Comparison of ENCODE assay signal across 9 cellular contexts in the genomic region with DNA sequence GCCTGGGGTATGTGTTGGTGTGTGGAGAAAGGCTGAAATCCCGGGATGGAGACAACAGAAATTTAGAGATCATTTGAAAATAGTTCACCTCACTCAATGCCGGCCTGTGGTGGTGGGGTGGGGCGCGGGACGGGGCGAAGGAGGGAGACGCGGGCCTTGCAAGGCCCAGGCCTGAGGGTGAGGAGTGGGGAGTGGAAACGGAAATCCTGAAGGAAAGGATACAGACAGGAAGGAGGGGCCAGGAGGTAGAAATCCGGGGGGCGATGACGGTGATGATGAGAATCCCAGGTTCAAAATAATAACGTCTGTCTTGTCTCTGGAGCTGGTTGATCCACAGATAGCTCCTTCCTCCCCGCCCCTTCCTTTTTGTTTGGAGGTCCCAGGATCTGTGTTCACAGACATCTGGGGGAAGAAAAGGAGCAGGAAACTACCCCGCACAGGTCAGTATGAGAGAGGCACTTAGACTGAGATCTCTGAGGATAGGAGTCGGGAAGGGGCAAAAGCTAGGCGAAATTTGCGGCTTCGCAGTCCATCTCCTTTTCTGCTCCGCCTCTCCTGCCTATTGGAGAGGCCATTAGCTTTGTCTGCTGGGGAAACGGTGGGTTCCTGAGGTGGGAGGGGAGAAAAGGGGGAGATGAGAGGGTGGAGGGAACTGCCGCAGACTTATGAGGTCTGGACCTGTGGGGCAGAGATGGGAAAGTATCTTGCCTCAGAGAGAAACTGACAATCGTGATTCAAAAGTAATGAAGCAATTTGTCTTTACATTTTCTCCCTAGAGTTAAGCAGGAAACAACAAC. TPM values are rescaled to one million over a fixed set of nuclear protein-coding genes. Genes with fewer than 3 reads are reported as not detected.
DNase-seq lines count a peak whose midpoint lies in the region; ATAC-seq, FAIRE-seq and TF ChIP-seq lines count a peak whose summit lies in the region.
"Had no signal": no experiment of that assay in that cellular context is flagged by ENCODE, and none has a peak within 500 bp of the region (broad histone marks: within the 10 kb centered on the region; RNA-seq: fewer than 3 reads in every experiment).

No MANE protein-coding gene starts in this region.

- no peaks in the 10 kb centered on the region for H3K36me3 Mint-ChIP-seq in mesothelial cell of epicardium
- H3K36me3 Mint-ChIP-seq: activated naive CD4-positive, alpha-beta T cell treated with anti-CD3 and anti-CD28 coated beads, Interleukin-2, amount 10 ng/mL, durations not matched to agents 7 days and 5 days had no signal

- peak overlapping the region; percentile 21 for H3K9ac ChIP-seq in endothelial cell of umbilical vein (replicated peaks; ENCODE audit: extremely low read depth, insufficient read depth, low read length)

- CTCF ChIA-PET in endothelial cell of umbilical vein (lab: Charles Lee), result interaction anchor here (0.9 to 1.0 kb wide), 2 partner anchors 9 to 11 kb away, joined by 3 to 4 read pairs; no protein-coding TSS in a partner anchor

- peak overlapping the region; percentile 70 for H3K27ac Mint-ChIP-seq in mesothelial cell of epicardium
- H3K27ac Mint-ChIP-seq: activated naive CD4-positive, alpha-beta T cell treated with anti-CD3 and anti-CD28 coated beads, Interleukin-2, amount 10 ng/mL, durations not matched to agents 7 days and 5 days had no signal

- H3K9me3 Mint-ChIP-seq in mesothelial cell of epicardium, result peaks cover 12% of the 10 kb centered on the region
- H3K9me3 Mint-ChIP-seq: activated naive CD4-positive, alpha-beta T cell treated with anti-CD3 and anti-CD28 coated beads, Interleukin-2, amount 10 ng/mL, durations not matched to agents 7 days and 5 days had no signal

- no peaks in the 10 kb centered on the region for H4K20me1 ChIP-seq in endothelial cell of umbilical vein (replicated peaks; ENCODE audit: control insufficient read depth, extremely low read depth, insufficient read depth, low read length)

- BruUV-seq in endothelial cell of umbilical vein (replicated peaks; lab: Mats Ljungman, UMichigan), result no TSS peak

- POLR2A ChIA-PET in endothelial cell of umbilical vein (lab: Charles Lee), result no interaction called here

- dilution Hi-C loops in endothelial cell of umbilical vein (cut with MboI; ENCODE audit: extremely low pct_ligation_motif_present, low sequenced_read_pairs), result no loop called here

- no peaks in the 10 kb centered on the region for H3K79me2 ChIP-seq in endothelial cell of umbilical vein (ENCODE audit: control insufficient read depth, insufficient read depth, low read length)

- H3K27me3 ChIP-seq in endothelial cell of umbilical vein (ENCODE audit: control insufficient read depth in 2 of 2, insufficient read depth in 2 of 2, low read length in 2 of 2) (no peaks in the 10 kb centered on the region), thoracic aorta (replicated peaks; ENCODE audit: insufficient read depth) (no peaks in the 10 kb centered on the region)

- no peaks in the 10 kb centered on the region for H3K9me1 ChIP-seq in endothelial cell of umbilical vein (replicated peaks; ENCODE audit: control insufficient read depth, extremely low read depth, insufficient read depth, low read length)

- H3K4me3 ChIP-seq in endothelial cell of umbilical vein (replicated peaks in 1 of 3; ENCODE audit: insufficient read depth in 1 of 3, low read depth in 1 of 3, low read length in 3 of 3) (peak overlapping the region in 2 of 3 experiments; percentile 18 to 46), thoracic aorta (peak overlapping the region; percentile 68)

- no peak overlapping the region for H3K27ac ChIP-seq in endothelial cell of umbilical vein (ENCODE audit: insufficient read depth, low read depth, low read length)
- H3K27ac ChIP-seq in thoracic aorta, result no peak overlapping the region

- H3K36me3 ChIP-seq in endothelial cell of umbilical vein (ENCODE audit: control insufficient read depth in 2 of 2, extremely low read depth in 1 of 2, insufficient read depth in 2 of 2, low read length in 2 of 2) (no peaks in the 10 kb centered on the region), thoracic aorta (no peaks in the 10 kb centered on the region)

- peak overlapping the region; percentile 95 for H2AFZ ChIP-seq in endothelial cell of umbilical vein (ENCODE audit: low read depth, low read length)

- no peak for ATAC-seq in thoracic aorta (ENCODE audit: insufficient number of reproducible peaks, low FRiP score, low read depth)
- ATAC-seq in HG02840 (IDR thresholded peaks at IDR 0.05; ENCODE audit: low FRiP score, unreplicated experiment), result no peak
- no peak for ATAC-seq in HG03442 (IDR thresholded peaks at IDR 0.05; ENCODE audit: unreplicated experiment)

- no peak for TF ChIP-seq CTCF in endothelial cell of umbilical vein (IDR thresholded peaks at IDR 0.05; ENCODE audit: extremely low read depth in 1 of 2, insufficient read depth in 1 of 2, low read depth in 1 of 2, low read length in 2 of 2)
- TF ChIP-seq CTCF in mesothelial cell of epicardium (IDR thresholded peaks at IDR 0.05; ENCODE audit: unreplicated experiment), result no peak
- TF ChIP-seq CTCF in thoracic aorta (IDR thresholded peaks at IDR 0.05), result no peak

- FAIRE-seq in endothelial cell of umbilical vein (lab: Jason Lieb, UNC), result peak; percentile 62

- H3K4me3 Mint-ChIP-seq in mesothelial cell of epicardium, result peak overlapping the region; percentile 66
- H3K4me3 Mint-ChIP-seq: activated naive CD4-positive, alpha-beta T cell treated with anti-CD3 and anti-CD28 coated beads, Interleukin-2, amount 10 ng/mL, durations not matched to agents 7 days and 5 days had no signal

- H3K9me3 ChIP-seq in endothelial cell of umbilical vein (replicated peaks; ENCODE audit: control insufficient read depth, insufficient read depth, low read length) (no peaks in the 10 kb centered on the region), thoracic aorta (no peaks in the 10 kb centered on the region)

- TF ChIP-seq POLR2A in endothelial cell of umbilical vein (IDR thresholded peaks at IDR 0.05; ENCODE audit: low read depth, low read length), result no peak

- H3K27me3 Mint-ChIP-seq in mesothelial cell of epicardium (ENCODE audit: low read depth), result no peaks in the 10 kb centered on the region

- H3K4me1 Mint-ChIP-seq in mesothelial cell of epicardium, result peaks cover 18% of the 10 kb centered on the region
- H3K4me1 Mint-ChIP-seq: activated naive CD4-positive, alpha-beta T cell treated with anti-CD3 and anti-CD28 coated beads, Interleukin-2, amount 10 ng/mL, durations not matched to agents 7 days and 5 days had no signal

- peaks cover 11% of the 10 kb centered on the region for H3K4me1 ChIP-seq in endothelial cell of umbilical vein (ENCODE audit: control insufficient read depth, extremely low read depth, insufficient read depth, low read length)
- no peaks in the 10 kb centered on the region for H3K4me1 ChIP-seq in thoracic aorta (ENCODE audit: control insufficient read depth in 1 of 2, low read depth in 2 of 2)

- intact Hi-C loops in endothelial cell of umbilical vein (cut with micrococcal nuclease), result no loop called here

- peak overlapping the region; percentile 76 for H3K4me2 ChIP-seq in endothelial cell of umbilical vein (ENCODE audit: insufficient read depth, low read length)

- DNase-seq in SK-N-DZ (ENCODE audit: low spot score), result peak; percentile 45
- peak; percentile 12 for DNase-seq in endothelial cell of umbilical vein (ENCODE audit: low read depth, low spot score)
- no peak for DNase-seq in mesothelial cell of epicardium (ENCODE audit: low spot score in 2 of 2, unreplicated experiment in 2 of 2)
- no peak for DNase-seq in thoracic aorta (ENCODE audit: low spot score)
- no peak for DNase-seq in activated naive CD4-positive, alpha-beta T cell treated with anti-CD3 and anti-CD28 coated beads, Interleukin-2, amount 50 U/mL, for 16 hours
- no peak for DNase-seq in NCI-H69 (lab: John Stamatoyannopoulos, UW)
- DNase-seq: activated naive CD4-positive, alpha-beta T cell treated with anti-CD3 and anti-CD28 coated beads, Interleukin-2, amount 10 ng/mL, durations not matched to agents 7 days and 5 days had no signal

RNA-seq across cellular contexts. Expression of gene TCEAL7, which starts 0.8 kb away (rescaled TPM):
- 68.2 and 83.1 TPM in 2 replicates for polyA plus RNA-seq in SK-N-DZ (2014; cell fraction: cytosol; rRNA removed)
- 41.4 and 42.5 TPM in 2 replicates for polyA plus RNA-seq in SK-N-DZ (2014; cell fraction: nucleus; rRNA removed)
- total RNA-seq in endothelial cell of umbilical vein (8.2 and 10.5 TPM in 2 replicates), mesothelial cell of epicardium (16.6 to 21.4 TPM (median 20.2 TPM) in 3 replicates), thoracic aorta (10 to 100 TPM in 1 of 2 donors, 1 to 10 TPM in 1; 2.8 to 12.2 TPM)
- 4.2 and 4.6 TPM in 2 replicates for polyA plus RNA-seq in endothelial cell of umbilical vein
- polyA plus RNA-seq in endothelial cell of umbilical vein (2011; cell fraction: cytosol; rRNA removed), result 5.6 and 6.2 TPM in 2 replicates
- polyA plus RNA-seq in endothelial cell of umbilical vein (2011; cell fraction: nucleus; rRNA removed), result 2.6 TPM in 2 replicates
- 4.4 and 8.0 TPM in 2 replicates for polyA plus RNA-seq in endothelial cell of umbilical vein (2012)
- polyA minus RNA-seq in endothelial cell of umbilical vein, result 1.3 and 3.2 TPM in 2 replicates
- not detected for polyA minus RNA-seq in endothelial cell of umbilical vein (2011; cell fraction: cytosol; rRNA and poly(A)+ RNA removed)
- 0.63 TPM in 1 of 2 replicates, not detected in the other for polyA minus RNA-seq in endothelial cell of umbilical vein (2011; cell fraction: nucleus; rRNA and poly(A)+ RNA removed)

RNA-seq across cellular contexts. Expression of gene BEX2, which starts 20.0 kb away (rescaled TPM):
- 40.0 and 40.8 TPM in 2 replicates for polyA plus RNA-seq in SK-N-DZ (2014; cell fraction: cytosol; rRNA removed)
- polyA plus RNA-seq in SK-N-DZ (2014; cell fraction: nucleus; rRNA removed), result 23.7 and 31.8 TPM in 2 replicates
- 0.88 and 1.4 TPM in 2 replicates for total RNA-seq in endothelial cell of umbilical vein
- polyA plus RNA-seq in endothelial cell of umbilical vein, result 0.92 and 1.4 TPM in 2 replicates
- polyA plus RNA-seq in endothelial cell of umbilical vein (2011; cell fraction: cytosol; rRNA removed), result 1.9 and 2.1 TPM in 2 replicates
- polyA plus RNA-seq in endothelial cell of umbilical vein (2011; cell fraction: nucleus; rRNA removed), result 1.1 and 1.5 TPM in 2 replicates
- polyA plus RNA-seq in endothelial cell of umbilical vein (2012), result 0.80 and 0.88 TPM in 2 replicates
- polyA minus RNA-seq in endothelial cell of umbilical vein, result 1.3 and 3.2 TPM in 2 replicates
- not detected for polyA minus RNA-seq in endothelial cell of umbilical vein (2011; cell fraction: cytosol; rRNA and poly(A)+ RNA removed)
- 0.77 and 0.87 TPM in 2 replicates for polyA minus RNA-seq in endothelial cell of umbilical vein (2011; cell fraction: nucleus; rRNA and poly(A)+ RNA removed)
- 29.0 to 29.8 TPM (median 29.8 TPM) in 3 replicates for total RNA-seq in mesothelial cell of epicardium
- 1 to 10 TPM in 1 of 2 donors, not detected in 1; 5.9 TPM for total RNA-seq in thoracic aorta

RNA-seq across cellular contexts. Expression of gene TCEAL9, which starts 25.5 kb away (rescaled TPM):
- 35.8 and 54.6 TPM in 2 replicates for polyA plus RNA-seq in SK-N-DZ (2014; cell fraction: cytosol; rRNA removed)
- polyA plus RNA-seq in SK-N-DZ (2014; cell fraction: nucleus; rRNA removed), result 20.7 and 32.7 TPM in 2 replicates
- total RNA-seq in endothelial cell of umbilical vein, result 98.3 and 99.2 TPM in 2 replicates
- polyA plus RNA-seq in endothelial cell of umbilical vein, result 37.2 and 61.7 TPM in 2 replicates
- polyA plus RNA-seq in endothelial cell of umbilical vein (2011; cell fraction: cytosol; rRNA removed), result 77.2 and 78.1 TPM in 2 replicates
- 40.4 and 68.7 TPM in 2 replicates for polyA plus RNA-seq in endothelial cell of umbilical vein (2011; cell fraction: nucleus; rRNA removed)
- polyA plus RNA-seq in endothelial cell of umbilical vein (2012), result 168 and 221 TPM in 2 replicates
- polyA minus RNA-seq in endothelial cell of umbilical vein, result 8.1 and 10.6 TPM in 2 replicates
- 1.7 TPM for polyA minus RNA-seq in endothelial cell of umbilical vein (2011; cell fraction: cytosol; rRNA and poly(A)+ RNA removed)
- 16.7 and 18.2 TPM in 2 replicates for polyA minus RNA-seq in endothelial cell of umbilical vein (2011; cell fraction: nucleus; rRNA and poly(A)+ RNA removed)
- 55.4 to 61.1 TPM (median 60.1 TPM) in 3 replicates for total RNA-seq in mesothelial cell of epicardium
- 100 to 1,000 TPM in 1 of 2 donors, 10 to 100 TPM in 1; 70.4 to 118 TPM for total RNA-seq in thoracic aorta

RNA-seq across cellular contexts. Expression of gene BEX3, which starts 45.5 kb away (rescaled TPM):
- 226 and 291 TPM in 2 replicates for polyA plus RNA-seq in SK-N-DZ (2014; cell fraction: cytosol; rRNA removed)
- 185 and 228 TPM in 2 replicates for polyA plus RNA-seq in SK-N-DZ (2014; cell fraction: nucleus; rRNA removed)
- total RNA-seq in endothelial cell of umbilical vein (227 and 233 TPM in 2 replicates), mesothelial cell of epicardium (304 to 314 TPM (median 307 TPM) in 3 replicates), thoracic aorta (100 to 1,000 TPM; 127 to 136 TPM)
- polyA plus RNA-seq in endothelial cell of umbilical vein, result 235 and 332 TPM in 2 replicates
- polyA plus RNA-seq in endothelial cell of umbilical vein (2011; cell fraction: cytosol; rRNA removed), result 334 and 366 TPM in 2 replicates
- polyA plus RNA-seq in endothelial cell of umbilical vein (2011; cell fraction: nucleus; rRNA removed), result 160 and 210 TPM in 2 replicates
- polyA plus RNA-seq in endothelial cell of umbilical vein (2012), result 392 and 441 TPM in 2 replicates
- 115 and 146 TPM in 2 replicates for polyA minus RNA-seq in endothelial cell of umbilical vein
- polyA minus RNA-seq in endothelial cell of umbilical vein (2011; cell fraction: cytosol; rRNA and poly(A)+ RNA removed), result 10.8 TPM
- polyA minus RNA-seq in endothelial cell of umbilical vein (2011; cell fraction: nucleus; rRNA and poly(A)+ RNA removed), result 24.7 and 35.3 TPM in 2 replicates

RNA-seq across cellular contexts. Expression of gene TCEAL5, which starts 54.2 kb away (rescaled TPM):
- 1.7 and 1.8 TPM in 2 replicates for polyA plus RNA-seq in SK-N-DZ (2014; cell fraction: cytosol; rRNA removed)
- polyA plus RNA-seq in SK-N-DZ (2014; cell fraction: nucleus; rRNA removed), result 0.34 and 0.49 TPM in 2 replicates
- not detected in 2 replicates for total RNA-seq in endothelial cell of umbilical vein
- polyA plus RNA-seq in endothelial cell of umbilical vein, result not detected in 2 replicates
- not detected in 2 replicates for polyA plus RNA-seq in endothelial cell of umbilical vein (2011; cell fraction: cytosol; rRNA removed)
- not detected in 2 replicates for polyA plus RNA-seq in endothelial cell of umbilical vein (2011; cell fraction: nucleus; rRNA removed)
- polyA plus RNA-seq in endothelial cell of umbilical vein (2012), result not detected in 2 replicates
- not detected in 2 replicates for polyA minus RNA-seq in endothelial cell of umbilical vein
- not detected for polyA minus RNA-seq in endothelial cell of umbilical vein (2011; cell fraction: cytosol; rRNA and poly(A)+ RNA removed)
- polyA minus RNA-seq in endothelial cell of umbilical vein (2011; cell fraction: nucleus; rRNA and poly(A)+ RNA removed), result not detected in 2 replicates
- not detected in 3 replicates for total RNA-seq in mesothelial cell of epicardium
- 1 to 10 TPM in 1 of 2 donors, not detected in 1; 1.2 TPM for total RNA-seq in thoracic aorta

Comparison
In these comparisons a context has a peak if more than half of its experiments do, and no peak if none do; other contexts are left out.
1. DNase-seq: peak in SK-N-DZ (single experiment) and endothelial cell of umbilical vein (single experiment); none in mesothelial cell of epicardium (0 of 2), thoracic aorta (single experiment), activated naive CD4-positive, alpha-beta T cell treated with anti-CD3 and anti-CD28 coated beads, Interleukin-2, amount 50 U/mL, for 16 hours (single experiment) and NCI-H69 (single experiment).